26 cellular contexts compared by ENCODE assay signal in genomic region chr2:241532168-241532567, GRCh38.
"Had no signal": no experiment of that assay in that cellular context is flagged by ENCODE, and none has a peak within 500 bp of the region (broad histone marks: within the 10 kb centered on the region; RNA-seq: fewer than 3 reads in every experiment).

No MANE protein-coding gene starts in this region.

- H3K27me3 ChIP-seq: dorsolateral prefrontal cortex, gastrocnemius medialis, heart right ventricle, left lung had no signal

- H3K36me3 ChIP-seq: esophagus squamous epithelium, gastrocnemius medialis, heart right ventricle, left lung, lower lobe of right lung had no signal

- H3K27ac ChIP-seq: coronary artery, dorsolateral prefrontal cortex, epithelial cell of prostate, esophagus squamous epithelium, gastrocnemius medialis, heart right ventricle, left lung, lower lobe of right lung had no signal

- FAIRE-seq: colon, islet of Langerhans, kidney had no signal

- DNase-seq: dermis blood vessel endothelial cell; dorsolateral prefrontal cortex; effector CD4-positive, alpha-beta T cell; effector memory CD4-positive, alpha-beta T cell; erythroblast; esophagus squamous epithelium; foreskin fibroblast; foreskin melanocyte; gastrocnemius medialis; glutamatergic neuron; head of caudate nucleus; heart right ventricle; hippocampal formation; kidney; kidney glomerular epithelial cell; left cardiac atrium; left lung; left ventricle myocardium superior; lower lobe of right lung; mesenchymal stem cell; mucosa of descending colon had no signal

- ATAC-seq: gastrocnemius medialis, left cardiac atrium, left lung, left ventricle myocardium superior, mucosa of descending colon had no signal

- H3K36me3 Mint-ChIP-seq: mesothelial cell of epicardium had no signal

- H3K4me1 ChIP-seq: esophagus squamous epithelium, gastrocnemius medialis, heart right ventricle, left lung, lower lobe of right lung had no signal

- H3K4me3 ChIP-seq: coronary artery, dorsolateral prefrontal cortex, esophagus squamous epithelium, gastrocnemius medialis, heart right ventricle, left lung, lower lobe of right lung, mucosa of descending colon had no signal

- H3K9me3 ChIP-seq: esophagus squamous epithelium, gastrocnemius medialis, heart right ventricle, left lung, lower lobe of right lung, mucosa of descending colon had no signal

- H3K9me3 Mint-ChIP-seq: mesothelial cell of epicardium had no signal

- H3K27ac Mint-ChIP-seq: mesothelial cell of epicardium had no signal

- H3K4me3 Mint-ChIP-seq: mesothelial cell of epicardium had no signal
